In the genomic region with DNA sequence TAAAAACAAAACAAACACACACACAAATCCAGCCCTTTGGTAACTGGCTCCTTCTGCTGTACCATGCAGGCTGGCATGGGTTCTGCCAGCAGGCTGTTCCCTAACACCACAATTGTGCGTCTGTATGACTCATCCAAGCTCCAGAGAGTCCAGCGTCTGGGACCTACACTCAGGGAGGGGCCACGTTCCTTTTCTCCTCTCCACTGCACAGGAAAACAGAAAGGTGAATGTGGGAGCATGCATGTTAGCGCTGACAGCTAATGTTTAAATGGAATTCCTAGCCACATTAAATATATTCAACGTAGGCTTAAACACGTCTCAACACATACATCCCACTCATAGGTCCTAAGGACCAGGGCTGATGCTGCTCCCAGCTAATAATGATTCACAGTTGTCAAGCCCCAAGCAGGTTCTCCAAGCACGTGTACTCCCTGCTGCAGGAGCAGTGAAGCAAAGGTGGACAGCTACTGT, we compare ENCODE assay signal across 8 cellular contexts. TPM values are rescaled to one million over a fixed set of nuclear protein-coding genes. Genes with fewer than 3 reads are reported as not detected.
DNase-seq lines count a peak whose midpoint lies in the region; ATAC-seq and TF ChIP-seq lines count a peak whose summit lies in the region.

No MANE protein-coding gene starts in this region.

- no peaks in the 10 kb centered on the region for H3K27me3 Mint-ChIP-seq in mesothelial cell of epicardium (ENCODE audit: low read depth)
- H3K27me3 Mint-ChIP-seq in activated naive CD8-positive, alpha-beta T cell treated with anti-CD3 and anti-CD28 coated beads for 36 hours: no peaks in the 10 kb centered on the region

- peaks cover 28% of the 10 kb centered on the region for H3K4me1 Mint-ChIP-seq in mesothelial cell of epicardium
- H3K4me1 Mint-ChIP-seq in activated naive CD8-positive, alpha-beta T cell treated with anti-CD3 and anti-CD28 coated beads for 36 hours: peaks cover 11% of the 10 kb centered on the region

- no peak for TF ChIP-seq CTCF in mesothelial cell of epicardium (IDR thresholded peaks at IDR 0.05; ENCODE audit: unreplicated experiment)

- no peak overlapping the region for H3K4me3 Mint-ChIP-seq in mesothelial cell of epicardium
- no peak overlapping the region for H3K4me3 Mint-ChIP-seq in activated naive CD8-positive, alpha-beta T cell treated with anti-CD3 and anti-CD28 coated beads for 36 hours

- peaks cover 10% of the 10 kb centered on the region for H3K36me3 Mint-ChIP-seq in mesothelial cell of epicardium
- peaks cover 11% of the 10 kb centered on the region for H3K36me3 Mint-ChIP-seq in activated naive CD8-positive, alpha-beta T cell treated with anti-CD3 and anti-CD28 coated beads for 36 hours

- no peaks in the 10 kb centered on the region for H3K9me3 Mint-ChIP-seq in mesothelial cell of epicardium
- no peaks in the 10 kb centered on the region for H3K9me3 Mint-ChIP-seq in activated naive CD8-positive, alpha-beta T cell treated with anti-CD3 and anti-CD28 coated beads for 36 hours

- in situ Hi-C loops in G401 (cut with HindIII; ENCODE audit: low sequenced_read_pairs): no loop called here

- DNase-seq in G401 (ENCODE audit: low spot score) (peak; percentile 95), NCI-H460 (ENCODE audit: extremely low read depth, low read depth) (peak; percentile 63), dermis microvascular lymphatic vessel endothelial cell (ENCODE audit: low read depth in 2 of 2) (peak; percentile 65 to 88), mesothelial cell of epicardium (ENCODE audit: low spot score in 2 of 2, unreplicated experiment in 2 of 2) (no peak), retina (no peak)
- no peak for DNase-seq in stimulated activated CD4-positive, alpha-beta T cell treated with anti-CD3 and anti-CD28 coated beads, Interleukin-4, amount 100 ng/mL, for 24 hours
- no peak for DNase-seq in activated naive CD8-positive, alpha-beta T cell treated with anti-CD3 and anti-CD28 coated beads for 36 hours

- ATAC-seq in GM21786 (IDR thresholded peaks at IDR 0.05; ENCODE audit: unreplicated experiment): no peak

- peak overlapping the region; percentile 59 for H3K27ac Mint-ChIP-seq in mesothelial cell of epicardium
- H3K27ac Mint-ChIP-seq in activated naive CD8-positive, alpha-beta T cell treated with anti-CD3 and anti-CD28 coated beads for 36 hours: no peak overlapping the region

RNA-seq across cellular contexts. Expression of a gene that starts 20.7 kb away (rescaled TPM):
- total RNA-seq in G401 (2014; rRNA removed; shearing (Covaris generic)): 0.37 TPM in 1 of 2 replicates, not detected in the other
- 1.2 and 2.3 TPM in 2 replicates for total RNA-seq in NCI-H460 (2014; rRNA removed; shearing (Covaris generic))
- 0.33 and 9.5 TPM in 2 replicates for polyA plus RNA-seq in NCI-H460 (2014; cell fraction: nucleus; rRNA removed)
- 16.6 and 40.2 TPM in 2 replicates for total RNA-seq in dermis microvascular lymphatic vessel endothelial cell
- total RNA-seq in mesothelial cell of epicardium: 36.0 to 42.2 TPM (median 37.8 TPM) in 3 replicates
- under 1 TPM; 0.62 to 0.95 TPM for total RNA-seq in activated naive CD8-positive, alpha-beta T cell treated with anti-CD3 and anti-CD28 coated beads for 36 hours

Comparison
In these comparisons a context has a peak if more than half of its experiments do, and no peak if none do; other contexts are left out.
1. DNase-seq: peak in G401 (single experiment), NCI-H460 (single experiment) and dermis microvascular lymphatic vessel endothelial cell (2 of 2); none in mesothelial cell of epicardium (0 of 2), stimulated activated CD4-positive, alpha-beta T cell treated with anti-CD3 and anti-CD28 coated beads, Interleukin-4, amount 100 ng/mL, for 24 hours (single experiment), activated naive CD8-positive, alpha-beta T cell treated with anti-CD3 and anti-CD28 coated beads for 36 hours (single experiment) and retina (single experiment).